In genomic region chr14:103130017-103130764, GRCh38 we compare ENCODE assay signal across 21 cellular contexts. TPM values are rescaled to one million over a fixed set of nuclear protein-coding genes. Genes with fewer than 3 reads are reported as not detected.
DNase-seq lines count a peak whose midpoint lies in the region; ATAC-seq and TF ChIP-seq lines count a peak whose summit lies in the region.
"Had no signal": no experiment of that assay in that cellular context is flagged by ENCODE, and none has a peak within 500 bp of the region (broad histone marks: within the 10 kb centered on the region; RNA-seq: fewer than 3 reads in every experiment).

No MANE protein-coding gene starts in this region.

- TF ChIP-seq POLR2A in vagina (IDR thresholded peaks at IDR 0.05): no peak

- H3K4me1 Mint-ChIP-seq in dendritic cell treated with granulocyte-macrophage colony-stimulating factor and Interleukin-4, amounts not matched to agents 40 ng/mL and 50 ng/mL, for 4 days (ENCODE audit: low read depth): peaks cover 61% of the 10 kb centered on the region
- peaks cover 52% of the 10 kb centered on the region for H3K4me1 Mint-ChIP-seq in osteocyte (ENCODE audit: unreplicated experiment)
- H3K4me1 Mint-ChIP-seq: activated CD4-positive, alpha-beta T cell treated with anti-CD3 and anti-CD28 coated beads, Interleukin-2, amount 10 ng/mL, durations not matched to agents 24 days and 14 days had no signal

- TF ChIP-seq CTCF in osteocyte (IDR thresholded peaks at IDR 0.05): no peak
- no peak for TF ChIP-seq CTCF in vagina (IDR thresholded peaks at IDR 0.05)

- no peaks in the 10 kb centered on the region for H3K9me3 ChIP-seq in vagina
- H3K9me3 ChIP-seq: gastrocnemius medialis, neutrophil, Peyer's patch had no signal

- ATAC-seq in Right ventricle myocardium superior (ENCODE audit: poor library complexity) (no peak), HG03460 (IDR thresholded peaks at IDR 0.05; ENCODE audit: unreplicated experiment) (no peak), GM18517 (IDR thresholded peaks at IDR 0.05; ENCODE audit: unreplicated experiment) (no peak)
- ATAC-seq: gastrocnemius medialis, left colon had no signal

- no peak overlapping the region for H3K4me3 ChIP-seq in vagina
- H3K4me3 ChIP-seq: coronary artery, gastrocnemius medialis, Peyer's patch had no signal

- H3K9me3 Mint-ChIP-seq in dendritic cell treated with granulocyte-macrophage colony-stimulating factor and Interleukin-4, amounts not matched to agents 40 ng/mL and 50 ng/mL, for 4 days: no peaks in the 10 kb centered on the region
- no peaks in the 10 kb centered on the region for H3K9me3 Mint-ChIP-seq in osteocyte (ENCODE audit: unreplicated experiment)
- H3K9me3 Mint-ChIP-seq: activated CD4-positive, alpha-beta T cell treated with anti-CD3 and anti-CD28 coated beads, Interleukin-2, amount 10 ng/mL, durations not matched to agents 24 days and 14 days had no signal

- H3K4me1 ChIP-seq in vagina: peaks cover 68% of the 10 kb centered on the region

- H3K27ac ChIP-seq in vagina: peak overlapping the region; percentile 72

- peaks cover 0 to 36% of the 10 kb centered on the region in 2 donors for H3K36me3 ChIP-seq in vagina

- intact Hi-C loops in Right ventricle myocardium superior (cut with DNase I) (no loop called here), cardiac septum (cut with DNase I) (no loop called here), vagina (cut with DNase I) (no loop called here)
- intact Hi-C loops in dendritic cell treated with granulocyte-macrophage colony-stimulating factor and Interleukin-4, amounts not matched to agents 40 ng/mL and 50 ng/mL, for 4 days (cut with micrococcal nuclease): no loop called here

- peaks cover 99% of the 10 kb centered on the region for H3K36me3 Mint-ChIP-seq in dendritic cell treated with granulocyte-macrophage colony-stimulating factor and Interleukin-4, amounts not matched to agents 40 ng/mL and 50 ng/mL, for 4 days (ENCODE audit: low read depth)
- H3K36me3 Mint-ChIP-seq in osteocyte (ENCODE audit: unreplicated experiment): no peaks in the 10 kb centered on the region

- no peak overlapping the region for H3K4me3 Mint-ChIP-seq in dendritic cell treated with granulocyte-macrophage colony-stimulating factor and Interleukin-4, amounts not matched to agents 40 ng/mL and 50 ng/mL, for 4 days
- H3K4me3 Mint-ChIP-seq in osteocyte (ENCODE audit: unreplicated experiment): no peak overlapping the region
- H3K4me3 Mint-ChIP-seq: activated CD4-positive, alpha-beta T cell treated with anti-CD3 and anti-CD28 coated beads, Interleukin-2, amount 10 ng/mL, durations not matched to agents 24 days and 14 days had no signal

- H3K27ac Mint-ChIP-seq in dendritic cell treated with granulocyte-macrophage colony-stimulating factor and Interleukin-4, amounts not matched to agents 40 ng/mL and 50 ng/mL, for 4 days: peak overlapping the region; percentile 9
- peak overlapping the region; percentile 88 for H3K27ac Mint-ChIP-seq in osteocyte (ENCODE audit: unreplicated experiment)
- H3K27ac Mint-ChIP-seq: activated CD4-positive, alpha-beta T cell treated with anti-CD3 and anti-CD28 coated beads, Interleukin-2, amount 10 ng/mL, durations not matched to agents 24 days and 14 days had no signal

- DNase-seq in Right ventricle myocardium superior (peak; percentile 35), cardiac septum (ENCODE audit: low spot score) (no peak), osteocyte (ENCODE audit: extremely low spot score, unreplicated experiment) (no peak), vagina (ENCODE audit: extremely low spot score in 2 of 2) (no peak), NCI-H2171 treated with DMSO at 0.1 percent for 48 hours (lab: John Stamatoyannopoulos, UW) (no peak)
- DNase-seq: activated CD4-positive, alpha-beta T cell treated with anti-CD3 and anti-CD28 coated beads, Interleukin-2, amount 10 ng/mL, durations not matched to agents 24 days and 14 days; activated CD8-positive, alpha-beta memory T cell treated with anti-CD3 and anti-CD28 coated beads, Interleukin-2, amount 50 U/mL, for 48 hours; activated gamma-delta T cell; gastrocnemius medialis; left colon; NCI-H82 had no signal

- no peaks in the 10 kb centered on the region for H3K27me3 Mint-ChIP-seq in dendritic cell treated with granulocyte-macrophage colony-stimulating factor and Interleukin-4, amounts not matched to agents 40 ng/mL and 50 ng/mL, for 4 days
- no peaks in the 10 kb centered on the region for H3K27me3 Mint-ChIP-seq in osteocyte (ENCODE audit: unreplicated experiment)
- H3K27me3 Mint-ChIP-seq: activated CD4-positive, alpha-beta T cell treated with anti-CD3 and anti-CD28 coated beads, Interleukin-2, amount 10 ng/mL, durations not matched to agents 24 days and 14 days had no signal

- H3K27me3 ChIP-seq in vagina: no peaks in the 10 kb centered on the region
- H3K27me3 ChIP-seq: gastrocnemius medialis, neutrophil, Peyer's patch had no signal

RNA-seq across cellular contexts. Expression of gene TNFAIP2, which starts 6.9 kb away (rescaled TPM):
- 46.7 TPM for total RNA-seq in Right ventricle myocardium superior
- 31.3 TPM for total RNA-seq in cardiac septum
- total RNA-seq in osteocyte: 1.3 and 2.9 TPM in 2 replicates
- total RNA-seq in vagina: 82.7 TPM

RNA-seq across cellular contexts. Expression of gene EXOC3L4, which starts 35.7 kb away (rescaled TPM):
- total RNA-seq in Right ventricle myocardium superior (0.38 TPM), cardiac septum (0.46 TPM), osteocyte (0.86 TPM in 1 of 2 replicates, not detected in the other), vagina (8.6 TPM)
- total RNA-seq: A673; activated CD4-positive, alpha-beta T cell treated with anti-CD3 and anti-CD28 coated beads, Interleukin-2, amount 10 ng/mL, durations not matched to agents 24 days and 14 days; endothelial cell of umbilical vein; mononuclear cell had no signal

RNA-seq across cellular contexts. Expression of gene LBHD2, which starts 46.2 kb away (rescaled TPM):
- not detected for total RNA-seq in Right ventricle myocardium superior
- total RNA-seq in cardiac septum: not detected
- total RNA-seq in osteocyte: not detected in 2 replicates
- not detected for total RNA-seq in vagina
- total RNA-seq: activated CD4-positive, alpha-beta T cell treated with anti-CD3 and anti-CD28 coated beads, Interleukin-2, amount 10 ng/mL, durations not matched to agents 24 days and 14 days; endothelial cell of umbilical vein; gastrocnemius medialis; left colon; mononuclear cell; Peyer's patch; skeletal muscle tissue had no signal
